1 cellular context compared by ENCODE assay signal in genomic region chr1:220511183-220511582, GRCh38.
TF ChIP-seq lines count a peak whose summit lies in the region.

No MANE protein-coding gene starts in this region.

TF ChIP-seq in SK-N-SH, 30 proteins besides CTCF, POLR2A, EP300 and RAD21 (continued from another document):
- TF ChIP-seq IRF3 (IDR thresholded peaks at IDR 0.05; ENCODE audit: low read depth, low read length), result no peak
TF ChIP-seq in SK-N-SH: peak in this region for 0.
